Comparison of ENCODE assay signal across 18 cellular contexts in the genomic region with DNA sequence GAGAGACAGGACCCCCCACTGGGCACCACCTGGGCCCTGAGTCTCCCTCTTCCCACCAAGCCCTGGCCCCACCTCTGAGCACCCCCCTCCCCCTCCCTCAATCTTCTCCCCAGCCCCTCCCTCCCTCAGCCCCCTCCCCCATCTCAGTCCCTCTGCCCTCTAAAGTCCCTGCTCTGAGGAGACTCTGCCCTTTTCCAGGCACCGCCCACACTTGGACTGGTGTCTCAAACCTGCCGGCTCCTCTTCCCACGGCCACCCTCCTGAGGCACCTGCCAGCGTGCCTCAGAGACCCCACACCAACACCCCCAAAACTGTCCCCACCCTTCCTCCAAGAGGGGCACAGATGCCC. TPM values are rescaled to one million over a fixed set of nuclear protein-coding genes. Genes with fewer than 3 reads are reported as not detected.
DNase-seq lines count a peak whose midpoint lies in the region; ATAC-seq and TF ChIP-seq lines count a peak whose summit lies in the region.
"Had no signal": no experiment of that assay in that cellular context is flagged by ENCODE, and none has a peak within 500 bp of the region (broad histone marks: within the 10 kb centered on the region; RNA-seq: fewer than 3 reads in every experiment).

No MANE protein-coding gene starts in this region.

- H3K4me3 ChIP-seq in A673 (ENCODE audit: low read depth, low read length, poor library complexity, severe bottlenecking) (peak overlapping the region; percentile 50), H7 (ENCODE audit: insufficient read depth, low read depth, low read length) (peak overlapping the region; percentile 56), iPS-20b (ENCODE audit: low read length) (peak overlapping the region; percentile 63; the same call in 1 of the 2 replicates), ovary (no peak overlapping the region)
- H3K4me3 ChIP-seq: mucosa of descending colon, SJSA1 had no signal

- no peak for TF ChIP-seq CTCF in A673 (conservative IDR thresholded peaks at IDR 0.05; ENCODE audit: low read depth, low read length)
- TF ChIP-seq CTCF in ovary (IDR thresholded peaks at IDR 0.05): no peak

- no peak for TF ChIP-seq POLR2A in ovary (IDR thresholded peaks at IDR 0.05)

- peak overlapping the region; percentile 49 for H3K4me3 Mint-ChIP-seq in T-helper 17 cell
- H3K4me3 Mint-ChIP-seq: activated T-helper 1 cell treated with anti-CD3 and anti-CD28 coated beads, Interleukin-12 subunit alpha, Interleukin-12 subunit beta, Interleukin-2, Interleukin-4 antibody, amounts not matched to agents 30 ng/mL and 10 ng/mL and 1 ng/mL, durations not matched to agents 14 hours and 24 hours and 36 hours had no signal

- H3K27me3 ChIP-seq in A673 (replicated peaks; ENCODE audit: insufficient read depth, low read depth, low read length, poor library complexity) (no peaks in the 10 kb centered on the region), H7 (ENCODE audit: control insufficient read depth, insufficient read depth, low read length) (peaks cover 17% of the 10 kb centered on the region), iPS-20b (ENCODE audit: insufficient read depth, low read length) (peaks cover 28% of the 10 kb centered on the region), ovary (no peaks in the 10 kb centered on the region)

- no peak for TF ChIP-seq EP300 in ovary (IDR thresholded peaks at IDR 0.05)

- H3K27ac ChIP-seq in A673 (ENCODE audit: low read depth, low read length, poor library complexity, severe bottlenecking) (no peak overlapping the region), iPS-20b (ENCODE audit: low read length) (no peak overlapping the region), ovary (no peak overlapping the region)
- H3K27ac ChIP-seq: left lung, neutrophil, SJSA1, tibial artery had no signal

- 10 to 13% (median 11%) methylated on average over 4 of the region's 4 CpGs for WGBS in ovary, 3 donors

- no peak overlapping the region for H3K9ac ChIP-seq in iPS-20b (ENCODE audit: low read depth, low read length)

- no peak overlapping the region for H3K27ac Mint-ChIP-seq in T-helper 17 cell
- H3K27ac Mint-ChIP-seq: activated T-helper 1 cell treated with anti-CD3 and anti-CD28 coated beads, Interleukin-12 subunit alpha, Interleukin-12 subunit beta, Interleukin-2, Interleukin-4 antibody, amounts not matched to agents 30 ng/mL and 10 ng/mL and 1 ng/mL, durations not matched to agents 14 hours and 24 hours and 36 hours had no signal

- H3K4me1 Mint-ChIP-seq in T-helper 17 cell: peaks cover 5% of the 10 kb centered on the region

- DNase-seq in A673 (ENCODE audit: low spot score): no peak
- peak; percentile 60 for DNase-seq in H7
- DNase-seq in T-helper 17 cell: no peak
- DNase-seq in COR-L47 (lab: John Stamatoyannopoulos, UW): no peak
- DNase-seq in ovary: no peak
- no peak for DNase-seq in activated naive CD4-positive, alpha-beta T cell treated with anti-CD3 and anti-CD28 coated beads, Interleukin-2, amount 50 U/mL, for 16 hours
- DNase-seq in stimulated activated CD4-positive, alpha-beta T cell treated with anti-CD3 and anti-CD28 coated beads, Interleukin-12 subunit alpha, Interleukin-12 subunit beta, amount 100 ng/mL, for 4 hours: no peak
- DNase-seq: foreskin melanocyte, left lung, mucosa of descending colon, NCI-H1436 treated with DMSO at 0.1 percent for 48 hours, T-helper 9 cell, tibial artery had no signal

- H3K9me3 ChIP-seq in A673 (ENCODE audit: low read depth, low read length, poor library complexity, severe bottlenecking): no peaks in the 10 kb centered on the region
- no peaks in the 10 kb centered on the region for H3K9me3 ChIP-seq in T-helper 17 cell (ENCODE audit: control insufficient read depth, low read length, poor library complexity, severe bottlenecking)
- H3K9me3 ChIP-seq in iPS-20b (ENCODE audit: insufficient read depth, low read depth, low read length): no peaks in the 10 kb centered on the region
- H3K9me3 ChIP-seq in ovary: no peaks in the 10 kb centered on the region
- H3K9me3 ChIP-seq: left lung, mucosa of descending colon, neutrophil, SJSA1, tibial artery had no signal

- ATAC-seq in T-helper 17 cell: no peak
- ATAC-seq: activated CD4-positive, CD25-positive, alpha-beta regulatory T cell treated with anti-CD3 and anti-CD28 coated beads, Interleukin-2, amount 50 U/mL, for 24 hours; left lung; mucosa of descending colon had no signal

- no peaks in the 10 kb centered on the region for H3K36me3 Mint-ChIP-seq in T-helper 17 cell (ENCODE audit: low read depth)

- BruUV-seq in A673 (replicated peaks; lab: Mats Ljungman, UMichigan): no TSS peak

- POLR2A ChIA-PET in A673 (lab: Charles Lee; ENCODE audit: low non-redundant PET): no interaction called here

- H3K36me3 ChIP-seq in A673 (ENCODE audit: insufficient read depth, low read length, poor library complexity, severe bottlenecking) (no peaks in the 10 kb centered on the region), H7 (replicated peaks; ENCODE audit: control insufficient read depth, insufficient read depth, low read length) (no peaks in the 10 kb centered on the region), iPS-20b (ENCODE audit: insufficient read depth, low read depth, low read length) (no peaks in the 10 kb centered on the region), ovary (no peaks in the 10 kb centered on the region)
- H3K36me3 ChIP-seq: left lung, neutrophil, SJSA1, tibial artery had no signal

- peaks cover 53% of the 10 kb centered on the region for H3K27me3 Mint-ChIP-seq in T-helper 17 cell

- intact Hi-C loops in A673 (cut with micrococcal nuclease; ENCODE audit: unreplicated experiment): no loop called here
- intact Hi-C loops in ovary (cut with DNase I): loop anchor here in 1 of 4 donors (5.0 kb wide), 1 partner anchor 66 kb away; the partner anchor contains the start of gene SRRM3

- CTCF ChIA-PET in A673 (lab: Charles Lee): no interaction called here

- H3K4me1 ChIP-seq in A673 (ENCODE audit: insufficient read depth, low read length, poor library complexity, severe bottlenecking): peaks cover 12% of the 10 kb centered on the region
- peaks cover 13% of the 10 kb centered on the region for H3K4me1 ChIP-seq in iPS-20b (ENCODE audit: insufficient read depth, low read length)
- H3K4me1 ChIP-seq in ovary (ENCODE audit: insufficient read depth): peaks cover 3% of the 10 kb centered on the region

RNA-seq across cellular contexts. Expression of gene HSPB1, which starts 34.7 kb away (rescaled TPM):
- total RNA-seq in A673 (2021) (354 and 375 TPM in 2 replicates), T-helper 17 cell (10 to 100 TPM; 25.8 to 33.2 TPM), ovary (100 to 1,000 TPM; 138 to 913 (median 503) TPM)
- total RNA-seq in H7 (2014; rRNA removed; shearing (Covaris generic)): 62.3 and 80.7 TPM in 2 replicates
- polyA plus RNA-seq in ovary: 100 to 1,000 TPM in 1 of 2 donors, 1 to 10 TPM in 1; 5.7 to 326 TPM
